8 cellular contexts compared by ENCODE assay signal in the genomic region with DNA sequence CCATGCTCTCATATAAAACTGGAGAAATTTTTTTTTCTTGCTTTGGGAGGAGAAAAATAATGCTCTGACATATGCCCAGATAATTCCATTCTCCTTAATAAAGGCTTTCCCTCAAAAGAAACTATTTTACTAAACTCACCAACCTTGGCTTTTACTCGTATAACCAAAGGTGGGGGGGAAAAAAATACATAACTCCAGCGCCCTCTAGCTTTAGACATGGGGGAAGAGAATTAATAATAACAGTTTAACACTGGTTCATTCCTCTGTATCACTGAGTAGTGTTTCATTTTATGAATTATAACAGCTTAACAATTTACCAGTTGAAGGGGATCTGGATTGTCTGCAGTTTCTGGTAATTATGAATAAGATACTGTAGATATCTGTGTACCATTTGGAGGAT.
A peak's percentile ranks its signal among the peaks of the same experiment; 100 is the strongest.
DNase-seq lines count a peak whose midpoint lies in the region; ATAC-seq and TF ChIP-seq lines count a peak whose summit lies in the region.

No MANE protein-coding gene starts in this region.

- no peak overlapping the region for H3K4me3 ChIP-seq in DND-41 (ENCODE audit: low read depth in 1 of 2, low read length in 2 of 2)

- no peak overlapping the region for H3K27ac ChIP-seq in DND-41 (ENCODE audit: low read length)

- no peaks in the 10 kb centered on the region for H3K9me3 ChIP-seq in DND-41 (ENCODE audit: insufficient read depth, low read length, severe bottlenecking)

- H2AFZ ChIP-seq in DND-41 (ENCODE audit: low read depth, low read length) = no peak overlapping the region

- H3K4me1 ChIP-seq in DND-41 (ENCODE audit: insufficient read depth, low read length) = no peaks in the 10 kb centered on the region

- H3K79me2 ChIP-seq in DND-41 (ENCODE audit: insufficient read depth, low read length) = no peaks in the 10 kb centered on the region

- no peak overlapping the region for H3K4me2 ChIP-seq in DND-41 (ENCODE audit: insufficient read depth, low read length)

- TF ChIP-seq CTCF in DND-41 (IDR thresholded peaks at IDR 0.05; ENCODE audit: borderline replicate concordance, extremely low read depth, low read length, poor library complexity, severe bottlenecking) = peak; percentile 46

- DNase-seq in DND-41 (no peak), left lobe of liver (ENCODE audit: low spot score) (no peak), NCI-H345 treated with DMSO at 0.1 percent for 48 hours (lab: John Stamatoyannopoulos, UW; ENCODE audit: unreplicated experiment) (no peak), DMS79 treated with DMSO at 0.1 percent for 48 hours (lab: John Stamatoyannopoulos, UW) (no peak)
- no peak for DNase-seq in stimulated activated CD4-positive, alpha-beta T cell treated with anti-CD3 and anti-CD28 coated beads, Interleukin-2, amount 100 ng/mL, for 24 hours

- no peaks in the 10 kb centered on the region for H4K20me1 ChIP-seq in DND-41 (ENCODE audit: insufficient read depth, low read length)

- no peaks in the 10 kb centered on the region for H3K27me3 ChIP-seq in DND-41 (ENCODE audit: insufficient read depth, low read length, poor library complexity)

- ATAC-seq in DND-41 (ENCODE audit: insufficient read depth, low read depth) (no peak), HG03342 (IDR thresholded peaks at IDR 0.05; ENCODE audit: unreplicated experiment) (peak; percentile 67), SK-N-SH treated with all-trans-retinoic acid at 6 μM for 48 hours (peak; percentile 52; the same call in 2 of the 3 replicates), left lobe of liver (peak; percentile 58), HG03378 (IDR thresholded peaks at IDR 0.05; ENCODE audit: unreplicated experiment) (no peak)

- H3K9ac ChIP-seq in DND-41 (ENCODE audit: low read depth, low read length) = no peak overlapping the region

- no peaks in the 10 kb centered on the region for H3K36me3 ChIP-seq in DND-41 (ENCODE audit: insufficient read depth, low read length)

TF ChIP-seq in SK-N-SH treated with all-trans-retinoic acid at 6 μM for 48 hours, 23 proteins besides CTCF, POLR2A, EP300 and RAD21:
- TF ChIP-seq SNAI2 (CRISPR knock-in tag; IDR thresholded peaks at IDR 0.05) = no peak
- TF ChIP-seq, protein P1, sequence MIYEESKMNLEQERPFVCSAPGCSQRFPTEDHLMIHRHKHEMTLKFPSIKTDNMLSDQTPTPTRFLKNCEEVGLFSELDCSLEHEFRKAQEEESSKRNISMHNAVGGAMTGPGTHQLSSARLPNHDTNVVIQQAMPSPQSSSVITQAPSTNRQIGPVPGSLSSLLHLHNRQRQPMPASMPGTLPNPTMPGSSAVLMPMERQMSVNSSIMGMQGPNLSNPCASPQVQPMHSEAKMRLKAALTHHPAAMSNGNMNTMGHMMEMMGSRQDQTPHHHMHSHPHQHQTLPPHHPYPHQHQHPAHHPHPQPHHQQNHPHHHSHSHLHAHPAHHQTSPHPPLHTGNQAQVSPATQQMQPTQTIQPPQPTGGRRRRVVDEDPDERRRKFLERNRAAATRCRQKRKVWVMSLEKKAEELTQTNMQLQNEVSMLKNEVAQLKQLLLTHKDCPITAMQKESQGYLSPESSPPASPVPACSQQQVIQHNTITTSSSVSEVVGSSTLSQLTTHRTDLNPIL (CRISPR knock-in tag; IDR thresholded peaks at IDR 0.05; ENCODE audit: low read depth) = no peak
- TF ChIP-seq ZNF8 (CRISPR knock-in tag; IDR thresholded peaks at IDR 0.05) = no peak
- no peak for TF ChIP-seq ZFP30 (CRISPR knock-in tag; IDR thresholded peaks at IDR 0.05)
- no peak for TF ChIP-seq BACH2 (CRISPR knock-in tag; IDR thresholded peaks at IDR 0.05; ENCODE audit: borderline replicate concordance)
- no peak for TF ChIP-seq OSR1 (CRISPR knock-in tag; IDR thresholded peaks at IDR 0.05)
- no peak for TF ChIP-seq PATZ1 (CRISPR knock-in tag; IDR thresholded peaks at IDR 0.05; ENCODE audit: borderline replicate concordance)
- no peak for TF ChIP-seq GLIS3 (CRISPR knock-in tag; IDR thresholded peaks at IDR 0.05)
- TF ChIP-seq CSRNP3 (CRISPR knock-in tag; IDR thresholded peaks at IDR 0.05) = no peak
- no peak for TF ChIP-seq ZC3H10 (CRISPR knock-in tag; IDR thresholded peaks at IDR 0.05)
- TF ChIP-seq ZFP3 (CRISPR knock-in tag; IDR thresholded peaks at IDR 0.05) = no peak
- TF ChIP-seq PPARA (CRISPR knock-in tag; IDR thresholded peaks at IDR 0.05; ENCODE audit: borderline replicate concordance) = no peak
- no peak for TF ChIP-seq ZNF565 (CRISPR knock-in tag; conservative IDR thresholded peaks at IDR 0.05; ENCODE audit: low read depth)
- TF ChIP-seq RARB (CRISPR knock-in tag; IDR thresholded peaks at IDR 0.05) = no peak
- TF ChIP-seq ZNF70 (CRISPR knock-in tag; IDR thresholded peaks at IDR 0.05) = no peak

Comparison
In these comparisons a context has a peak if more than half of its experiments do, and no peak if none do; other contexts are left out.
1. ATAC-seq: peak in HG03342 (single experiment), SK-N-SH treated with all-trans-retinoic acid at 6 μM for 48 hours (single experiment) and left lobe of liver (single experiment); none in DND-41 (single experiment) and HG03378 (single experiment).